Comparison of ENCODE assay signal across 24 cellular contexts in the genomic region with DNA sequence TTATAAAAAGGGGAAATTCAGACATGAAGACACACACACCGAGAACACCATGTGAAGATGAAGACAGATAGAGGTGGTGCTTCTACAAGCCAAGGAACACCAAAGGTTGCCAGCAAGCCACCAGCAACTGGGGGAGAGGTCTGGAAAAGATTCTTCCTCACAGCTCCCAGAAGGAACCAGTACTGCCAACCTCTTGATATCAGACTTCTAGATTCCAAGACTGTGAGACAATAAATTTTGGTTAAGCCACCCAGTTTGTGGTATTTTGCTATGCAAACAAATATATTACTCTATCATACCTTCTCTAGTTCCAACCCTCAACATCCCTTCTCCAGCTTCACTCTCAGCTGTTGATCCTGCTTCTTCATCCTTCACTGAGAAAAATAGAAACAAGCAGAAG.
"Had no signal": no experiment of that assay in that cellular context is flagged by ENCODE, and none has a peak within 500 bp of the region (broad histone marks: within the 10 kb centered on the region; RNA-seq: fewer than 3 reads in every experiment).

No MANE protein-coding gene starts in this region.

- DNase-seq: activated B cell treated with CpG ODN at 0.5 μM for 24 hours; activated CD4-positive, alpha-beta T cell treated with anti-CD3 and anti-CD28 coated beads, Interleukin-2, amount 10 ng/mL, durations not matched to agents 7 days and 5 days; activated CD8-positive, alpha-beta memory T cell treated with anti-CD3 and anti-CD28 coated beads, Interleukin-2, amount 50 U/mL, for 4 hours; activated effector memory CD4-positive, alpha-beta T cell treated with anti-CD3 and anti-CD28 coated beads, Interleukin-2, amount 50 U/mL, for 16 hours; activated naive CD4-positive, alpha-beta T cell treated with anti-CD3 and anti-CD28 coated beads, Interleukin-2, amount 50 U/mL, for 16 hours; activated T-cell treated with anti-CD3 and anti-CD28 coated beads, Interleukin-2, amount 50 U/mL, for 48 hours; dermis blood vessel endothelial cell; effector memory CD4-positive, alpha-beta T cell; gastrocnemius medialis; heart left ventricle; kidney; nephron progenitor cell; nucleus accumbens; posterior cingulate gyrus; sigmoid colon; spleen; stimulated activated naive B cell treated with anti-CD40 and anti-IgM and Interleukin-4, amounts not matched to agents 10 μg/mL and 1 μg/mL and 100 μg/mL, for 72 hours; T-helper 1 cell; T-helper 9 cell; upper lobe of left lung had no signal

- H3K36me3 ChIP-seq: esophagus muscularis mucosa, gastrocnemius medialis, heart left ventricle, sigmoid colon, spleen, thoracic aorta, upper lobe of left lung had no signal

- H3K4me3 ChIP-seq: esophagus muscularis mucosa, gastrocnemius medialis, heart left ventricle, sigmoid colon, spleen, thoracic aorta, upper lobe of left lung had no signal

- H3K4me1 ChIP-seq: esophagus muscularis mucosa, gastrocnemius medialis, heart left ventricle, sigmoid colon, spleen, upper lobe of left lung had no signal

- FAIRE-seq: endothelial cell of umbilical vein, kidney had no signal

- H3K9me3 ChIP-seq: esophagus muscularis mucosa, gastrocnemius medialis, heart left ventricle, sigmoid colon, spleen, thoracic aorta, upper lobe of left lung had no signal

- H3K27me3 ChIP-seq: esophagus muscularis mucosa, gastrocnemius medialis, heart left ventricle, sigmoid colon, spleen, upper lobe of left lung had no signal

- ATAC-seq: gastrocnemius medialis; heart left ventricle; left lobe of liver; stimulated activated naive B cell treated with anti-CD40 and anti-IgM and Interleukin-4, amounts not matched to agents 10 μg/mL and 1 μg/mL and 100 μg/mL, for 72 hours had no signal
